In genomic region chr22:41284465-41284864, GRCh38 we compare ENCODE assay signal across 9 cellular contexts. TPM values are rescaled to one million over a fixed set of nuclear protein-coding genes. Genes with fewer than 3 reads are reported as not detected.
DNase-seq lines count a peak whose midpoint lies in the region; TF ChIP-seq lines count a peak whose summit lies in the region.
"Had no signal": no experiment of that assay in that cellular context is flagged by ENCODE, and none has a peak within 500 bp of the region (broad histone marks: within the 10 kb centered on the region; RNA-seq: fewer than 3 reads in every experiment).

No MANE protein-coding gene starts in this region.

- peaks cover 50% of the 10 kb centered on the region for H3K79me2 ChIP-seq in OCI-LY7 (ENCODE audit: insufficient read depth, low read depth, low read length)

- no peak overlapping the region for H3K27ac ChIP-seq in OCI-LY7 (ENCODE audit: low read depth, low read length, poor library complexity, severe bottlenecking)

- intact Hi-C loops in OCI-LY7 (cut with micrococcal nuclease; ENCODE audit: unreplicated experiment) = no loop called here

- H3K9me3 ChIP-seq in OCI-LY7 (ENCODE audit: low read length) (no peaks in the 10 kb centered on the region), endocrine pancreas (ENCODE audit: control insufficient read depth, low read length) (no peaks in the 10 kb centered on the region)

- no TSS peak for BruUV-seq in OCI-LY7 (replicated peaks; lab: Mats Ljungman, UMichigan)

- H3K4me1 ChIP-seq in OCI-LY7 (ENCODE audit: insufficient read depth, low read length, poor library complexity, severe bottlenecking) = peaks cover 27% of the 10 kb centered on the region
- no peaks in the 10 kb centered on the region for H3K4me1 ChIP-seq in endocrine pancreas (ENCODE audit: control insufficient read depth, insufficient read depth, low read length)

- no peaks in the 10 kb centered on the region for H3K27me3 ChIP-seq in GM06990 (replicated peaks; ENCODE audit: control insufficient read depth, insufficient read depth, low read length)
- no peaks in the 10 kb centered on the region for H3K27me3 ChIP-seq in endocrine pancreas (ENCODE audit: control insufficient read depth, insufficient read depth, low read length)

- DNase-seq in GM06990 (ENCODE audit: extremely low read depth, insufficient read length) (no peak), OCI-LY7 (ENCODE audit: low spot score) (no peak), osteocyte (ENCODE audit: extremely low spot score, unreplicated experiment) (no peak), MV-4-11 (lab: John Stamatoyannopoulos, UW) (no peak), NCI-H2227 (lab: John Stamatoyannopoulos, UW; ENCODE audit: unreplicated experiment) (no peak)
- no peak for DNase-seq in central memory CD4-positive, alpha-beta T cell
- DNase-seq: Kasumi-1 had no signal

- no peaks in the 10 kb centered on the region for H3K9me3 Mint-ChIP-seq in osteocyte (ENCODE audit: unreplicated experiment)

- H3K4me3 ChIP-seq in GM06990 (replicated peaks; ENCODE audit: low read depth, low read length) = peak overlapping the region; percentile 94
- H3K4me3 ChIP-seq in OCI-LY7 (ENCODE audit: low read depth, low read length, poor library complexity, severe bottlenecking) = peak overlapping the region; percentile 95
- peak overlapping the region; percentile 73 for H3K4me3 ChIP-seq in endocrine pancreas (ENCODE audit: control insufficient read depth, insufficient read depth, low read length)

- H3K4me2 ChIP-seq in OCI-LY7 (ENCODE audit: low read length) = peak overlapping the region; percentile 92

- no peaks in the 10 kb centered on the region for H3K9me2 ChIP-seq in OCI-LY7 (ENCODE audit: insufficient read depth, low read length)

- H4K20me1 ChIP-seq in OCI-LY7 (ENCODE audit: insufficient read depth, low read length) = peaks cover 5% of the 10 kb centered on the region; the same call in 1 of the 2 replicates

- TF ChIP-seq CTCF in GM06990 (IDR thresholded peaks at IDR 0.05; ENCODE audit: insufficient read depth, low read length, poor library complexity, severe bottlenecking) = no peak
- TF ChIP-seq CTCF in OCI-LY7 (conservative IDR thresholded peaks at IDR 0.05; ENCODE audit: low read length) = no peak
- no peak for TF ChIP-seq CTCF in osteocyte (IDR thresholded peaks at IDR 0.05)

- peak overlapping the region; percentile 81 for H3K4me3 Mint-ChIP-seq in osteocyte (ENCODE audit: unreplicated experiment)

- CTCF ChIA-PET in OCI-LY7 (lab: Charles Lee; ENCODE audit: unreplicated experiment) = no interaction called here

- H3K27me3 Mint-ChIP-seq in osteocyte (ENCODE audit: unreplicated experiment) = no peaks in the 10 kb centered on the region

- POLR2A ChIA-PET in OCI-LY7 (lab: Charles Lee) = no interaction called here

- H2AFZ ChIP-seq in OCI-LY7 (ENCODE audit: low read length) = no peak overlapping the region

- H3K36me3 Mint-ChIP-seq in osteocyte (ENCODE audit: unreplicated experiment) = peaks cover 5% of the 10 kb centered on the region

- peak overlapping the region; percentile 50 for H3K27ac Mint-ChIP-seq in osteocyte (ENCODE audit: unreplicated experiment)

- peaks cover 10% of the 10 kb centered on the region for H3K36me3 ChIP-seq in GM06990 (ENCODE audit: control insufficient read depth, insufficient read depth, low read length)
- peaks cover 55% of the 10 kb centered on the region for H3K36me3 ChIP-seq in OCI-LY7 (ENCODE audit: insufficient read depth, low read length)
- H3K36me3 ChIP-seq in endocrine pancreas (ENCODE audit: control insufficient read depth, insufficient read depth, low read length) = peaks cover 3% of the 10 kb centered on the region

- peaks cover 33% of the 10 kb centered on the region for H3K4me1 Mint-ChIP-seq in osteocyte (ENCODE audit: unreplicated experiment)

- H3K9ac ChIP-seq in endocrine pancreas (ENCODE audit: control insufficient read depth, insufficient read depth, low read length) = peak overlapping the region; percentile 79

RNA-seq across cellular contexts. Expression of gene RANGAP1, which starts 1.5 kb away (rescaled TPM):
- 81.7 and 108 TPM in 2 replicates for total RNA-seq in OCI-LY7 (2014; rRNA removed; shearing (Covaris generic))
- total RNA-seq in OCI-LY7 (2022) (119 and 128 TPM in 2 replicates), osteocyte (49.0 and 49.7 TPM in 2 replicates)

RNA-seq across cellular contexts. Expression of gene ZC3H7B, which starts 16.9 kb away (rescaled TPM):
- 42.4 and 46.7 TPM in 2 replicates for total RNA-seq in OCI-LY7 (2014; rRNA removed; shearing (Covaris generic))
- total RNA-seq in OCI-LY7 (2022) (55.1 and 56.3 TPM in 2 replicates), osteocyte (82.8 and 85.0 TPM in 2 replicates)

RNA-seq across cellular contexts. Expression of gene CHADL, which starts 43.7 kb away (rescaled TPM):
- 0.26 and 0.60 TPM in 2 replicates for total RNA-seq in OCI-LY7 (2014; rRNA removed; shearing (Covaris generic))
- total RNA-seq in OCI-LY7 (2022) = 0.42 TPM in 1 of 2 replicates, not detected in the other
- 0.43 TPM in 1 of 2 replicates, not detected in the other for total RNA-seq in osteocyte
- total RNA-seq: H4 had no signal
